8 cellular contexts compared by ENCODE assay signal in the genomic region with DNA sequence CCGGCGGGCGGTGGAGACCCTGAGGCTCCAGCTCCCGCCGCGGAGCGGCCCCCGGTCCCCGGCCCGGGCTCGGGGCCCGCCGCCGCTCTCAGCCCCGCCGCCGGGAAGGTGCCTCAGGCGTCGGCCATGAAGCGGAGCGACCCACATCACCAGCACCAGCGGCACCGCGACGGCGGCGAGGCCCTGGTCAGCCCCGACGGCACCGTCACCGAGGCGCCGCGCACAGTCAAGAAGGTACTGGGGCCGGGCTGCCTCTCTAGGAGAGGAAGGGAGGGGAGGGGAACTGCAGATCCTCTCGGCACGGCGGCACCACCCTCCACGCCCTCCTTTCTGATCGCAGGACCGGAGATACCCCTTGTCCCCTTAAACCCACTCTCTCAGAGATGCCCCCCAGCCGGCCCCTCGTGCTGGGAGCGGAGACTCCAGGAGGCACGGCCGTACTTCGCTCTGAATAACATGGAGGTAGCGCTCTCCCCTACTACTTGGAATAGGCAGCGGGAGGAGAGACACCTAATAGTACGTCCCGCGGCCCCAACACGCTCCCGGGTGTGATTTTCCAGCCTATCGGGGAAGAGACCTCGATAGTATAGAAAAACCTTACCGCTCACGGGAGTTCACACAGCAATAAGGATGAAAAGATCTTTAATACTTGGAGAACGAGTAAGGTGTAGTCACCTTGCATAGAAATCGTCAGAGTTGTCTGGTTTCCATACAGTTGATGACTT. TPM values are rescaled to one million over a fixed set of nuclear protein-coding genes. Genes with fewer than 3 reads are reported as not detected.
DNase-seq lines count a peak whose midpoint lies in the region; ATAC-seq and TF ChIP-seq lines count a peak whose summit lies in the region.

No MANE protein-coding gene starts in this region.

- peak; percentile 35 for ATAC-seq in GM21526 (IDR thresholded peaks at IDR 0.05; ENCODE audit: low FRiP score, unreplicated experiment)
- ATAC-seq in activated naive CD8-positive, alpha-beta T cell treated with anti-CD3 and anti-CD28 coated beads, Interleukin-2, amount 10 ng/mL, durations not matched to agents 7 days and 5 days (ENCODE audit: low read depth): peak; percentile 51

- peak overlapping the region; percentile 87; the same call in 1 of the 2 replicates for H3K27ac ChIP-seq in HUES64 (ENCODE audit: low read depth, low read length)
- H3K27ac ChIP-seq in SK-N-MC: no peak overlapping the region
- H3K27ac ChIP-seq in left ventricle myocardium inferior (replicated peaks): peak overlapping the region; percentile 99
- peak overlapping the region; percentile 93 to 96 for H3K27ac ChIP-seq in prostate gland
- H3K27ac ChIP-seq in vagina: peak overlapping the region; percentile 95

- intact Hi-C loops in left ventricle myocardium inferior (cut with micrococcal nuclease): no loop called here
- intact Hi-C loops in prostate gland (cut with DNase I): no loop called here
- intact Hi-C loops in vagina (cut with DNase I): no loop called here

- WGBS in HUES64: under 1% methylated on average over 60 of the region's 60 CpGs
- WGBS in prostate gland: 0% methylated on average over 31 of the region's 60 CpGs

- H3K4me3 Mint-ChIP-seq in activated naive CD8-positive, alpha-beta T cell treated with anti-CD3 and anti-CD28 coated beads, Interleukin-2, amount 10 ng/mL, durations not matched to agents 7 days and 5 days: peak overlapping the region; percentile 95

- peaks cover 2% of the 10 kb centered on the region for H3K27me3 Mint-ChIP-seq in activated naive CD8-positive, alpha-beta T cell treated with anti-CD3 and anti-CD28 coated beads, Interleukin-2, amount 10 ng/mL, durations not matched to agents 7 days and 5 days

- H3K36me3 ChIP-seq in HUES64 (ENCODE audit: insufficient read depth, low read length) (no peaks in the 10 kb centered on the region), SK-N-MC (ENCODE audit: insufficient read depth, low read length) (no peaks in the 10 kb centered on the region), left ventricle myocardium inferior (no peaks in the 10 kb centered on the region), prostate gland (no peaks in the 10 kb centered on the region), vagina (no peaks in the 10 kb centered on the region)

- H3K27me3 ChIP-seq in HUES64 (ENCODE audit: insufficient read depth, low read length) (peaks cover 5% of the 10 kb centered on the region; the same call in 1 of the 2 replicates), left ventricle myocardium inferior (ENCODE audit: low read depth) (no peaks in the 10 kb centered on the region), prostate gland (replicated peaks; ENCODE audit: insufficient read depth) (no peaks in the 10 kb centered on the region), vagina (no peaks in the 10 kb centered on the region)

- H3K4me3 ChIP-seq in HUES64 (ENCODE audit: low read length) (peak overlapping the region; percentile 79), SK-N-MC (peak overlapping the region; percentile 97), left ventricle myocardium inferior (peak overlapping the region; percentile 88), prostate gland (peak overlapping the region; percentile 81 to 98), vagina (peak overlapping the region; percentile 74 to 89)

- TF ChIP-seq CTCF in left ventricle myocardium inferior (IDR thresholded peaks at IDR 0.05; ENCODE audit: borderline replicate concordance) (no peak), prostate gland (IDR thresholded peaks at IDR 0.05) (peak in 1 of 4 experiments; percentile 15), vagina (IDR thresholded peaks at IDR 0.05) (no peak)

- peak; percentile 84 for DNase-seq in DMS53 (lab: John Stamatoyannopoulos, UW)
- DNase-seq in SK-N-MC (ENCODE audit: low read depth, low spot score): no peak
- DNase-seq in activated naive CD8-positive, alpha-beta T cell treated with anti-CD3 and anti-CD28 coated beads, Interleukin-2, amount 10 ng/mL, durations not matched to agents 7 days and 5 days: no peak
- peak; percentile 47 for DNase-seq in left ventricle myocardium inferior
- DNase-seq in prostate gland (ENCODE audit: low spot score): peak; percentile 35
- DNase-seq in vagina (ENCODE audit: extremely low spot score in 2 of 2): no peak

- H3K9ac ChIP-seq in HUES64 (ENCODE audit: low read depth, low read length) (peak overlapping the region; percentile 77), SK-N-MC (ENCODE audit: insufficient read length) (peak overlapping the region; percentile 68)

- H3K36me3 Mint-ChIP-seq in activated naive CD8-positive, alpha-beta T cell treated with anti-CD3 and anti-CD28 coated beads, Interleukin-2, amount 10 ng/mL, durations not matched to agents 7 days and 5 days: no peaks in the 10 kb centered on the region

- TF ChIP-seq POLR2A in prostate gland (IDR thresholded peaks at IDR 0.05) (no peak), vagina (IDR thresholded peaks at IDR 0.05) (no peak)

- peak overlapping the region; percentile 85 for H3K27ac Mint-ChIP-seq in activated naive CD8-positive, alpha-beta T cell treated with anti-CD3 and anti-CD28 coated beads, Interleukin-2, amount 10 ng/mL, durations not matched to agents 7 days and 5 days

- H3K4me1 ChIP-seq in HUES64 (ENCODE audit: insufficient read depth, low read length): peaks cover 18% of the 10 kb centered on the region
- peaks cover 36% of the 10 kb centered on the region for H3K4me1 ChIP-seq in left ventricle myocardium inferior
- peaks cover 7% of the 10 kb centered on the region for H3K4me1 ChIP-seq in prostate gland (replicated peaks)
- peaks cover 26% of the 10 kb centered on the region for H3K4me1 ChIP-seq in vagina

- no peaks in the 10 kb centered on the region for H3K9me3 Mint-ChIP-seq in activated naive CD8-positive, alpha-beta T cell treated with anti-CD3 and anti-CD28 coated beads, Interleukin-2, amount 10 ng/mL, durations not matched to agents 7 days and 5 days

- peaks cover 29% of the 10 kb centered on the region for H3K4me1 Mint-ChIP-seq in activated naive CD8-positive, alpha-beta T cell treated with anti-CD3 and anti-CD28 coated beads, Interleukin-2, amount 10 ng/mL, durations not matched to agents 7 days and 5 days

- H3K9me3 ChIP-seq in HUES64 (ENCODE audit: insufficient read depth, low read depth, low read length) (no peaks in the 10 kb centered on the region), SK-N-MC (ENCODE audit: low read depth, low read length) (no peaks in the 10 kb centered on the region), left ventricle myocardium inferior (replicated peaks) (no peaks in the 10 kb centered on the region), prostate gland (no peaks in the 10 kb centered on the region), vagina (no peaks in the 10 kb centered on the region)

- POLR2A ChIA-PET in activated naive CD8-positive, alpha-beta T cell treated with anti-CD3 and anti-CD28 coated beads, Interleukin-2, amount 10 ng/mL, durations not matched to agents 7 days and 5 days (lab: Charles Lee): interaction anchor here (0.9 to 1.4 kb wide), 4 partner anchors 34 to 386 kb away, joined by 3 to 6 read pairs (median 4); partner anchors contain the start of gene NRF1

RNA-seq across cellular contexts. Expression of gene AHCYL2, which starts 0.5 kb away (rescaled TPM):
- polyA plus RNA-seq in HUES64 (2013, experiment 1 of 2): 11.2 TPM
- polyA plus RNA-seq in HUES64 (2013, experiment 2 of 2): 14.8 TPM
- total RNA-seq in activated naive CD8-positive, alpha-beta T cell treated with anti-CD3 and anti-CD28 coated beads, Interleukin-2, amount 10 ng/mL, durations not matched to agents 7 days and 5 days: 10 to 100 TPM in 1 of 2 experiments, 1 to 10 TPM in 1; 10.0 to 12.1 TPM
- 6.0 TPM for total RNA-seq in left ventricle myocardium inferior
- 10 to 100 TPM; 15.2 to 38.3 TPM for total RNA-seq in prostate gland
- total RNA-seq in vagina: 19.6 TPM

RNA-seq across cellular contexts. Expression of gene SMO, which starts 36.9 kb away (rescaled TPM):
- polyA plus RNA-seq in HUES64 (2013, experiment 1 of 2): 49.2 TPM
- polyA plus RNA-seq in HUES64 (2013, experiment 2 of 2): 49.8 TPM
- total RNA-seq in activated naive CD8-positive, alpha-beta T cell treated with anti-CD3 and anti-CD28 coated beads, Interleukin-2, amount 10 ng/mL, durations not matched to agents 7 days and 5 days: under 1 TPM in 1 of 2 experiments, not detected in 1; 0.20 TPM
- total RNA-seq in left ventricle myocardium inferior (4.6 TPM), prostate gland (10 to 100 TPM; 23.2 to 32.9 TPM), vagina (22.1 TPM)

Comparison
In these comparisons a context has a peak if more than half of its experiments do, and no peak if none do; other contexts are left out.
1. DNase-seq: peak in DMS53 (single experiment), left ventricle myocardium inferior (single experiment) and prostate gland (single experiment); none in SK-N-MC (single experiment), activated naive CD8-positive, alpha-beta T cell treated with anti-CD3 and anti-CD28 coated beads, Interleukin-2, amount 10 ng/mL, durations not matched to agents 7 days and 5 days (single experiment) and vagina (0 of 2).
2. Peak in every context shown above with its lines, with median percentiles within 50 percentile points of each other: H3K4me3 ChIP-seq.